ENCODE assay signal across 20 cellular contexts in the genomic region with DNA sequence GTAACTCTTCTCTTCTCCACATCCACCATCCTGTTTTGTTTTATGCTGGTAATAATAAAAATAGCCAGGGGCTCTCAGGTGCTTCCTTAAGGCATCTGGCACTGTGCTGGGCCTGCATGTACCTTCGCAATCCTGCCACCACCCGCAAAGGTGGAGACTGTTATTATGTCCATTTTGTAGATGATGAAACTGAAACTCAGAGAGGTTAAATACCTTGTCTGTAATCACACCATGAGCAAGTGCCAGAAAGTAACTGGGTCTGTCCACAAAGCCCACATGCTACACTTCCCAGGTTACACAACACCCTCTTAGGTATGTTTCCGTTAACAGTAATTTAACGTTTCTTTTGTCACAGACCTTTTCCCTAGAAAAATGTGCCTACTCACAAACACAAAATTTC. TPM values are rescaled to one million over a fixed set of nuclear protein-coding genes. Genes with fewer than 3 reads are reported as not detected.
DNase-seq lines count a peak whose midpoint lies in the region; ATAC-seq and TF ChIP-seq lines count a peak whose summit lies in the region.
"Had no signal": no experiment of that assay in that cellular context is flagged by ENCODE, and none has a peak within 500 bp of the region (broad histone marks: within the 10 kb centered on the region; RNA-seq: fewer than 3 reads in every experiment).

No MANE protein-coding gene starts in this region.

- BruUV-seq in MCF 10A (replicated peaks; lab: Mats Ljungman, UMichigan): no TSS peak

- H3K9me3 ChIP-seq in breast epithelium (no peaks in the 10 kb centered on the region), MM.1S (replicated peaks; ENCODE audit: insufficient read depth, low read length) (no peaks in the 10 kb centered on the region), gastroesophageal sphincter (no peaks in the 10 kb centered on the region), upper lobe of right lung (no peaks in the 10 kb centered on the region)
- H3K9me3 ChIP-seq: heart left ventricle, SJSA1 had no signal

- POLR2A ChIA-PET in MCF 10A (lab: Yijun Ruan, JAX): no interaction called here
- POLR2A ChIA-PET in naive thymus-derived CD8-positive, alpha-beta T cell (lab: Charles Lee): no interaction called here

- TF ChIP-seq EP300 in gastroesophageal sphincter (IDR thresholded peaks at IDR 0.05): no peak

- no peaks in the 10 kb centered on the region for H3K36me3 ChIP-seq in breast epithelium
- H3K36me3 ChIP-seq in MM.1S (replicated peaks; ENCODE audit: insufficient read depth, low read length): no peaks in the 10 kb centered on the region
- H3K36me3 ChIP-seq in gastroesophageal sphincter: peaks cover 0 to 4% of the 10 kb centered on the region in 2 donors
- no peaks in the 10 kb centered on the region for H3K36me3 ChIP-seq in upper lobe of right lung
- H3K36me3 ChIP-seq: SJSA1 had no signal

- ATAC-seq in gastroesophageal sphincter: no peak
- peak; percentile 17 for ATAC-seq in upper lobe of right lung
- no peak for ATAC-seq in naive thymus-derived CD8-positive, alpha-beta T cell
- ATAC-seq: esophagus mucosa, heart left ventricle, right cardiac atrium had no signal

- H3K4me3 ChIP-seq in breast epithelium (no peak overlapping the region), MM.1S (ENCODE audit: low read length) (no peak overlapping the region), gastroesophageal sphincter (no peak overlapping the region), upper lobe of right lung (no peak overlapping the region)
- H3K4me3 ChIP-seq: heart left ventricle, SJSA1 had no signal

- H3K4me1 ChIP-seq in breast epithelium (no peaks in the 10 kb centered on the region), MM.1S (ENCODE audit: low read length) (peaks cover 6% of the 10 kb centered on the region), gastroesophageal sphincter (peaks cover 47 to 100% (median 63%) of the 10 kb centered on the region in 3 donors), upper lobe of right lung (peaks cover 50% of the 10 kb centered on the region)

- intact Hi-C loops in MCF 10A (cut with micrococcal nuclease): no loop called here
- intact Hi-C loops in breast epithelium (cut with DNase I; ENCODE audit: low total_unique reads): no loop called here
- intact Hi-C loops in upper lobe of right lung (cut with DNase I): no loop called here

- CTCF ChIA-PET in MCF 10A (lab: Yijun Ruan, JAX): interaction anchor here (0.7 to 1.3 kb wide), 3 partner anchors 11 to 33 kb away, joined by 3 to 4 read pairs (median 3); no protein-coding TSS in a partner anchor

- H3K27me3 Mint-ChIP-seq in MCF 10A (ENCODE audit: insufficient read depth, unreplicated experiment): no peaks in the 10 kb centered on the region
- peaks cover 0 to 7% (median 2%) of the 10 kb centered on the region in 5 donors for H3K27me3 Mint-ChIP-seq in naive thymus-derived CD8-positive, alpha-beta T cell

- no peaks in the 10 kb centered on the region for H3K9me2 ChIP-seq in MM.1S (replicated peaks; ENCODE audit: insufficient read depth, low read length)

- no peaks in the 10 kb centered on the region for H3K9me3 Mint-ChIP-seq in MCF 10A (ENCODE audit: unreplicated experiment)
- H3K9me3 Mint-ChIP-seq in naive thymus-derived CD8-positive, alpha-beta T cell: no peaks in the 10 kb centered on the region

- TF ChIP-seq POLR2A in breast epithelium (IDR thresholded peaks at IDR 0.05) (no peak), gastroesophageal sphincter (IDR thresholded peaks at IDR 0.05) (no peak)

- H3K4me1 Mint-ChIP-seq in MCF 10A (ENCODE audit: insufficient read depth, unreplicated experiment): peaks cover 17% of the 10 kb centered on the region
- peaks cover 5 to 39% (median 11%) of the 10 kb centered on the region in 4 donors for H3K4me1 Mint-ChIP-seq in naive thymus-derived CD8-positive, alpha-beta T cell

- H3K36me3 Mint-ChIP-seq in MCF 10A (ENCODE audit: insufficient read depth, unreplicated experiment): peaks cover 6% of the 10 kb centered on the region
- no peaks in the 10 kb centered on the region for H3K36me3 Mint-ChIP-seq in naive thymus-derived CD8-positive, alpha-beta T cell

- H3K27me3 ChIP-seq in breast epithelium (no peaks in the 10 kb centered on the region), MM.1S (replicated peaks; ENCODE audit: insufficient read depth, low read length) (no peaks in the 10 kb centered on the region), gastroesophageal sphincter (no peaks in the 10 kb centered on the region), upper lobe of right lung (no peaks in the 10 kb centered on the region)
- H3K27me3 ChIP-seq: heart left ventricle, SJSA1 had no signal

- no peak for TF ChIP-seq CTCF in MCF 10A (IDR thresholded peaks at IDR 0.05; ENCODE audit: unreplicated experiment)
- no peak for TF ChIP-seq CTCF in breast epithelium (IDR thresholded peaks at IDR 0.05)
- TF ChIP-seq CTCF in MM.1S (IDR thresholded peaks at IDR 0.05; ENCODE audit: low read length): no peak
- no peak for TF ChIP-seq CTCF in gastroesophageal sphincter (IDR thresholded peaks at IDR 0.05)
- no peak for TF ChIP-seq CTCF in upper lobe of right lung (IDR thresholded peaks at IDR 0.05)

- H3K27ac ChIP-seq in breast epithelium (no peak overlapping the region), MM.1S (ENCODE audit: low read length) (peak overlapping the region; percentile 25; the same call in 1 of the 2 replicates), gastroesophageal sphincter (peak overlapping the region; percentile 85 to 96 (median 90)), upper lobe of right lung (no peak overlapping the region)
- H3K27ac ChIP-seq: SJSA1 had no signal

- H2AFZ ChIP-seq in MM.1S (ENCODE audit: low read length): no peak overlapping the region

- H3K4me2 ChIP-seq in MM.1S (ENCODE audit: low read depth, low read length): no peak overlapping the region

- 21 to 55% methylated on average over 2 of the region's 4 CpGs for WGBS in gastroesophageal sphincter (ENCODE audit: low coverage in 1 of 2), 2 donors

- H4K20me1 ChIP-seq in MM.1S (ENCODE audit: insufficient read depth, low read length): no peaks in the 10 kb centered on the region

- peak overlapping the region; percentile 54 for H3K27ac Mint-ChIP-seq in MCF 10A (ENCODE audit: low read depth, unreplicated experiment)
- peak overlapping the region in 1 of 10 donors; percentile 12 for H3K27ac Mint-ChIP-seq in naive thymus-derived CD8-positive, alpha-beta T cell

- no peak overlapping the region for H3K4me3 Mint-ChIP-seq in MCF 10A (ENCODE audit: unreplicated experiment)
- no peak overlapping the region for H3K4me3 Mint-ChIP-seq in naive thymus-derived CD8-positive, alpha-beta T cell

- H3F3A ChIP-seq in MM.1S (ENCODE audit: insufficient read depth, low read length): no peaks in the 10 kb centered on the region

- DNase-seq in MCF 10A (ENCODE audit: unreplicated experiment) (peak; percentile 61), breast epithelium (ENCODE audit: low spot score in 2 of 2) (no peak), MM.1S (peak; percentile 65), upper lobe of right lung (no peak), NCI-H2081 treated with DMSO at 0.1 percent for 48 hours (lab: John Stamatoyannopoulos, UW) (no peak), glomerular visceral epithelial cell (ENCODE audit: extremely low spot score) (no peak)
- DNase-seq in naive thymus-derived CD8-positive, alpha-beta T cell: no peak
- DNase-seq: activated CD4-positive, alpha-beta T cell treated with anti-CD3 and anti-CD28 coated beads, Interleukin-2, amount 50 U/mL, for 48 hours; heart left ventricle; islet precursor cell; mesendoderm; NCI-H1694 treated with DMSO at 0.1 percent for 48 hours; NCI-H446 treated with DMSO at 0.1 percent for 48 hours; OCI-M1; right cardiac atrium; stimulated activated CD4-positive, alpha-beta T cell treated with anti-CD3 and anti-CD28 coated beads, Interleukin-2, amount 100 ng/mL, for 48 hours; stimulated activated CD8-positive, alpha-beta memory T cell treated with anti-CD3 and anti-CD28 coated beads, Interleukin-4, amount 100 ng/mL, for 48 hours had no signal

- H3K9ac ChIP-seq in MM.1S (ENCODE audit: low read length): no peak overlapping the region

- no peaks in the 10 kb centered on the region for H3K79me2 ChIP-seq in MM.1S (ENCODE audit: low read length)

RNA-seq across cellular contexts. Expression of gene NRP2, which starts 27.0 kb away (rescaled TPM):
- 6.7 and 10.3 TPM in 2 replicates for total RNA-seq in MCF 10A (2022)
- total RNA-seq in breast epithelium: 10 to 100 TPM; 18.4 to 32.0 (median 23.9) TPM
- 100 to 1,000 TPM; 278 to 466 (median 371) TPM for total RNA-seq in gastroesophageal sphincter
- 75.3 TPM for total RNA-seq in upper lobe of right lung
- 1 to 10 TPM in 1 of 2 experiments, under 1 TPM in 1; 0.82 to 1.1 TPM for total RNA-seq in naive thymus-derived CD8-positive, alpha-beta T cell
- polyA plus RNA-seq in naive thymus-derived CD8-positive, alpha-beta T cell: not detected

Comparison
In these comparisons a context has a peak if more than half of its experiments do, and no peak if none do; other contexts are left out.
1. DNase-seq: peak in MCF 10A (single experiment) and MM.1S (single experiment); none in breast epithelium (0 of 2), upper lobe of right lung (single experiment), naive thymus-derived CD8-positive, alpha-beta T cell (0 of 10), NCI-H2081 treated with DMSO at 0.1 percent for 48 hours (single experiment) and glomerular visceral epithelial cell (single experiment).
2. H3K27ac ChIP-seq: peak in MM.1S (single experiment) and gastroesophageal sphincter (4 of 4); none in breast epithelium (0 of 2) and upper lobe of right lung (single experiment).